In genomic region chr1:184146202-184146601, GRCh38 we compare ENCODE assay signal across 21 cellular contexts.
DNase-seq lines count a peak whose midpoint lies in the region; FAIRE-seq and TF ChIP-seq lines count a peak whose summit lies in the region.
"Had no signal": no experiment of that assay in that cellular context is flagged by ENCODE, and none has a peak within 500 bp of the region (broad histone marks: within the 10 kb centered on the region; RNA-seq: fewer than 3 reads in every experiment).

No MANE protein-coding gene starts in this region.

- H3K27ac ChIP-seq in neural cell (ENCODE audit: low read length): no peak overlapping the region
- H3K27ac ChIP-seq: 22Rv1; BLaER1 treated with 17β-estradiol and CSF1 and Interleukin-3, amounts not matched to agents 10 nM and 100 nM had no signal

- no peak overlapping the region for H3K4me2 ChIP-seq in neural cell (ENCODE audit: low read length)
- H3K4me2 ChIP-seq: BLaER1 treated with 17β-estradiol and CSF1 and Interleukin-3, amounts not matched to agents 10 nM and 100 nM had no signal

- H3K4me1 Mint-ChIP-seq in activated CD4-positive, alpha-beta T cell treated with anti-CD3 and anti-CD28 coated beads, Interleukin-2, amount 10 ng/mL, durations not matched to agents 24 days and 14 days: no peaks in the 10 kb centered on the region
- H3K4me1 Mint-ChIP-seq: CD8-positive, alpha-beta memory T cell had no signal

- H3K27ac Mint-ChIP-seq in activated CD4-positive, alpha-beta T cell treated with anti-CD3 and anti-CD28 coated beads, Interleukin-2, amount 10 ng/mL, durations not matched to agents 24 days and 14 days: no peak overlapping the region
- H3K27ac Mint-ChIP-seq: CD14-positive monocyte; CD4-positive, alpha-beta T cell; CD8-positive, alpha-beta memory T cell; H9 had no signal

- no peak for TF ChIP-seq POLR2A in H54 (IDR thresholded peaks at IDR 0.05; ENCODE audit: low read depth, low read length)

- H3K4me3 Mint-ChIP-seq in activated CD4-positive, alpha-beta T cell treated with anti-CD3 and anti-CD28 coated beads, Interleukin-2, amount 10 ng/mL, durations not matched to agents 24 days and 14 days: no peak overlapping the region
- H3K4me3 Mint-ChIP-seq: CD14-positive monocyte; CD4-positive, alpha-beta T cell; CD8-positive, alpha-beta memory T cell; H9 had no signal

- H3K79me2 ChIP-seq in neural cell (replicated peaks; ENCODE audit: insufficient read depth, low read length): no peaks in the 10 kb centered on the region

- no peaks in the 10 kb centered on the region for H3K9me3 ChIP-seq in neural cell (ENCODE audit: low read length)
- H3K9me3 ChIP-seq: BE2C had no signal

- no peak overlapping the region for H2AFZ ChIP-seq in neural cell (ENCODE audit: low read depth, low read length)

- no peaks in the 10 kb centered on the region for H3K9me3 Mint-ChIP-seq in activated CD4-positive, alpha-beta T cell treated with anti-CD3 and anti-CD28 coated beads, Interleukin-2, amount 10 ng/mL, durations not matched to agents 24 days and 14 days
- H3K9me3 Mint-ChIP-seq: CD8-positive, alpha-beta memory T cell had no signal

- H3K4me3 ChIP-seq in neural cell (ENCODE audit: low read length): no peak overlapping the region
- H3K4me3 ChIP-seq: BLaER1 treated with 17β-estradiol and CSF1 and Interleukin-3, amounts not matched to agents 10 nM and 100 nM had no signal

- TF ChIP-seq CTCF in neural cell (IDR thresholded peaks at IDR 0.05; ENCODE audit: poor library complexity, severe bottlenecking): no peak

- peaks cover 20% of the 10 kb centered on the region for H3K27me3 Mint-ChIP-seq in activated CD4-positive, alpha-beta T cell treated with anti-CD3 and anti-CD28 coated beads, Interleukin-2, amount 10 ng/mL, durations not matched to agents 24 days and 14 days

- TF ChIP-seq EP300 in neural cell (conservative IDR thresholded peaks at IDR 0.05; ENCODE audit: poor library complexity, severe bottlenecking): peak; percentile 21

- DNase-seq in DMS53 (lab: John Stamatoyannopoulos, UW) (peak; percentile 16), DMS53 treated with DMSO at 0.1 percent for 48 hours (lab: John Stamatoyannopoulos, UW; ENCODE audit: unreplicated experiment) (no peak), SIG-M5 treated with dmso at 0.1 percent for 504 hours (lab: John Stamatoyannopoulos, UW; ENCODE audit: unreplicated experiment) (no peak), H54 (ENCODE audit: insufficient read length, low spot score) (no peak)
- peak; percentile 25 for DNase-seq in activated CD4-positive, alpha-beta T cell treated with anti-CD3 and anti-CD28 coated beads, Interleukin-2, amount 10 ng/mL, durations not matched to agents 24 days and 14 days
- no peak for DNase-seq in activated CD4-positive, alpha-beta T cell treated with anti-CD3 and anti-CD28 coated beads for 48 hours
- DNase-seq: BE2C; CD4-positive, alpha-beta T cell; CD8-positive, alpha-beta memory T cell; DMS 273 treated with DMSO at 0.1 percent for 48 hours; DND-41; GOT3; H9 had no signal

- FAIRE-seq in H54 (lab: Jason Lieb, UNC): no peak
- FAIRE-seq: A204.1, D721Med, G401.6, GM12892 had no signal

- no peaks in the 10 kb centered on the region for H4K20me1 ChIP-seq in neural cell (ENCODE audit: insufficient read depth)
- H4K20me1 ChIP-seq: BLaER1 treated with 17β-estradiol and CSF1 and Interleukin-3, amounts not matched to agents 10 nM and 100 nM had no signal

- H3F3A ChIP-seq in neural cell (ENCODE audit: insufficient read depth, low read length, poor library complexity, severe bottlenecking): no peaks in the 10 kb centered on the region

- intact Hi-C loops in activated CD4-positive, alpha-beta T cell treated with anti-CD3 and anti-CD28 coated beads, Interleukin-2, amount 10 ng/mL, durations not matched to agents 24 days and 14 days (cut with micrococcal nuclease): no loop called here

- no peak for TF ChIP-seq RAD21 in neural cell (conservative IDR thresholded peaks at IDR 0.05)

- H3K27me3 ChIP-seq in neural cell (ENCODE audit: insufficient read depth, low read depth, low read length): no peaks in the 10 kb centered on the region
- H3K27me3 ChIP-seq: BE2C; BLaER1 treated with 17β-estradiol and CSF1 and Interleukin-3, amounts not matched to agents 10 nM and 100 nM had no signal

- no peaks in the 10 kb centered on the region for H3K36me3 Mint-ChIP-seq in activated CD4-positive, alpha-beta T cell treated with anti-CD3 and anti-CD28 coated beads, Interleukin-2, amount 10 ng/mL, durations not matched to agents 24 days and 14 days (ENCODE audit: low read depth)
- H3K36me3 Mint-ChIP-seq: CD14-positive monocyte; CD8-positive, alpha-beta memory T cell had no signal

- H3K36me3 ChIP-seq in neural cell (ENCODE audit: insufficient read depth, low read length): no peaks in the 10 kb centered on the region
- H3K36me3 ChIP-seq: BE2C; BLaER1 treated with 17β-estradiol and CSF1 and Interleukin-3, amounts not matched to agents 10 nM and 100 nM had no signal

- H3K9me2 ChIP-seq in neural cell (ENCODE audit: insufficient read depth, low read length): no peaks in the 10 kb centered on the region

- no peak overlapping the region for H3K9ac ChIP-seq in neural cell (ENCODE audit: low read length)
- H3K9ac ChIP-seq: BLaER1 treated with 17β-estradiol and CSF1 and Interleukin-3, amounts not matched to agents 10 nM and 100 nM had no signal

TF ChIP-seq in neural cell, 6 proteins besides CTCF, POLR2A, EP300 and RAD21:
- TF ChIP-seq TAF1 (IDR thresholded peaks at IDR 0.05; ENCODE audit: low read depth): no peak
- TF ChIP-seq REST (IDR thresholded peaks at IDR 0.05; ENCODE audit: borderline replicate concordance): no peak
- TF ChIP-seq POLR2AphosphoS5 (IDR thresholded peaks at IDR 0.05): peak; percentile 32
- no peak for TF ChIP-seq EZH2 (IDR thresholded peaks at IDR 0.05; ENCODE audit: borderline replicate concordance, insufficient read depth, low read length, poor library complexity, severe bottlenecking)

Comparison
In these comparisons a context has a peak if more than half of its experiments do, and no peak if none do; other contexts are left out.
1. DNase-seq: peak in DMS53 (single experiment) and activated CD4-positive, alpha-beta T cell treated with anti-CD3 and anti-CD28 coated beads, Interleukin-2, amount 10 ng/mL, durations not matched to agents 24 days and 14 days (single experiment); none in DMS53 treated with DMSO at 0.1 percent for 48 hours (single experiment), activated CD4-positive, alpha-beta T cell treated with anti-CD3 and anti-CD28 coated beads for 48 hours (single experiment), SIG-M5 treated with dmso at 0.1 percent for 504 hours (single experiment) and H54 (single experiment).